Comparison of ENCODE assay signal across 8 cellular contexts in the genomic region with DNA sequence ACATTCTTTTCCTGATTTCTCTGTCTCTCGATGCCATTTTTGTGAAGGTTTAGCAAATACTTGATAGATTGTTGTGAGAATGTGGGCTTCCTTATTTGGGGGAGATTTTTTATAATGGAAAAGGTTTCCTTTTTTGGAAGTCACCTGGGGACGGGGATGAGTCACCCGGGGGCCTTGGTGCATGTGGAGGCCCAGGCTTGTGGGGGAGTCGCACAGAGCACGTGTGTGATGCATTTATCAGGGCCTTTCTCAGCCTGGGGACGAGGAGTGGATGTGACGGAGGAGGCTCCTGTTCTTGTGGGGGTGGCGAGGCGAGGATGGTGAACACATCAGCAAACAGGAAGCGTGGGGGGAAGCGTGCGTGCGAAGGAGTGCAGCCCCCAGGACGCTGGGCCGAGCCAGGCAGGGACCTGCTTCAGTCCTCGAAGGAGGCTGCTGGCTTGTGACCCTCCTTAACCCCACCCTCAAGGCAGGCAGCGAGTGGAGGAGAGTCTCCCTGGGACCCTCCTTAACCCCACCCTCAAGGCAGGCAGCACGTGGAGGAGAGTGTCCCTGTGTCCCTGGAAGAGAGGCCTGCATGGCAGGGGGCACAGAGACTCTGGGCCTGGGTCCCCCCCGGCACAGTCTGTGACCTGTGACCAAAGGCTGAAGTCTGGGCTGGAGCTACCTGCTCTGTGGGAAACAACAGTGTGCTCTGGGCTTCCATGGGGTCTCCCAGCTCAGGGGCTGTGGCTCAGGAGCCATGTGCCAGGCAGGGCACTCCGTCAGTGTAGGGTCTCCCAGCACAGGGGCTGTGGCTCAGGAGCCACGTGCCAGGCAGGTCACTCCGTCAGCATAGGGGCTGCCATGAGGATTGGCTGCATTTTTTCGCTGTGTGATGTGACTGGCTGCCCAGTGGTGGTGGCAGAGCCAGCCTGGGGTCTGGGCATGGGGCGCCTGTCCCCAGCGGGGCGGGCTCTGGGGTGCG. TPM values are rescaled to one million over a fixed set of nuclear protein-coding genes. Genes with fewer than 3 reads are reported as not detected.
DNase-seq lines count a peak whose midpoint lies in the region; ATAC-seq and TF ChIP-seq lines count a peak whose summit lies in the region.

No MANE protein-coding gene starts in this region.

- H3K4me2 ChIP-seq in IMR-90 (ENCODE audit: low read depth, low read length) = no peak overlapping the region

- H3K27ac ChIP-seq in IMR-90 (ENCODE audit: insufficient read depth, low read length) = no peak overlapping the region
- H3K27ac ChIP-seq in ascending aorta = no peak overlapping the region
- no peak overlapping the region for H3K27ac ChIP-seq in substantia nigra (ENCODE audit: low read depth, low read length, poor library complexity, severe bottlenecking)

- dilution Hi-C loops in IMR-90 (cut with HindIII; ENCODE audit: low sequenced_read_pairs, unreplicated experiment) = no loop called here

- H3K4ac ChIP-seq in IMR-90 (ENCODE audit: low read depth, low read length) = peak overlapping the region; percentile 65

- no peak overlapping the region for H4K91ac ChIP-seq in IMR-90 (ENCODE audit: insufficient read depth, low read depth, low read length)

- H3K27ac Mint-ChIP-seq in activated CD8-positive, alpha-beta memory T cell treated with anti-CD3 and anti-CD28 coated beads, Interleukin-2, amount 10 ng/mL, durations not matched to agents 7 days and 5 days = peak overlapping the region; percentile 58
- peak overlapping the region; percentile 95 for H3K27ac Mint-ChIP-seq in stimulated activated effector memory CD8-positive, alpha-beta T cell treated with anti-CD3 and anti-CD28 coated beads, Interleukin-12 subunit alpha, Interleukin-12 subunit beta, amount 100 ng/mL, for 72 hours

- in situ Hi-C loops in IMR-90 (cut with MboI; ENCODE audit: low sequenced_read_pairs) = no loop called here

- CTCF ChIA-PET in IMR-90 (lab: Yijun Ruan, JAX) = no interaction called here
- CTCF ChIA-PET in activated CD8-positive, alpha-beta memory T cell treated with anti-CD3 and anti-CD28 coated beads, Interleukin-2, amount 10 ng/mL, durations not matched to agents 7 days and 5 days (lab: Charles Lee) = interaction anchor here (1.1 to 1.4 kb wide), 2 partner anchors 38 to 111 kb away, joined by 3 to 5 read pairs; no protein-coding TSS in a partner anchor

- H3K4me3 Mint-ChIP-seq in activated CD8-positive, alpha-beta memory T cell treated with anti-CD3 and anti-CD28 coated beads, Interleukin-2, amount 10 ng/mL, durations not matched to agents 7 days and 5 days = no peak overlapping the region
- H3K4me3 Mint-ChIP-seq in stimulated activated effector memory CD8-positive, alpha-beta T cell treated with anti-CD3 and anti-CD28 coated beads, Interleukin-12 subunit alpha, Interleukin-12 subunit beta, amount 100 ng/mL, for 72 hours = peak overlapping the region; percentile 54

- peak overlapping the region; percentile 47 to 60; a peak in 3 of 4 replicates for H4K8ac ChIP-seq in IMR-90 (ENCODE audit: low read depth in 2 of 2, low read length in 2 of 2)

- no peak overlapping the region for H2BK5ac ChIP-seq in IMR-90 (ENCODE audit: low read depth, low read length, poor library complexity, severe bottlenecking)

- no peak for TF ChIP-seq RAD21 in IMR-90 (IDR thresholded peaks at IDR 0.05; ENCODE audit: low read length)

- H3K79me1 ChIP-seq in IMR-90 (ENCODE audit: low read depth in 1 of 2, low read length in 2 of 2) = peaks cover 29 to 88% of the 10 kb centered on the region in 2 experiments

- no peak overlapping the region for H3K18ac ChIP-seq in IMR-90 (ENCODE audit: low read depth, low read length)

- peaks cover 2% of the 10 kb centered on the region; the same call in 1 of the 2 replicates for H3K36me3 ChIP-seq in IMR-90 (ENCODE audit: control insufficient read depth, insufficient read depth, low read length)
- no peaks in the 10 kb centered on the region for H3K36me3 ChIP-seq in ascending aorta

- 0 out of 2 replicates have a peak overlapping the region, but pooled peaks have one; percentile 22 for H3K14ac ChIP-seq in IMR-90 (replicated peaks; ENCODE audit: low read depth, low read length)

- no TSS peak for BruUV-seq in IMR-90 (replicated peaks; lab: Mats Ljungman, UMichigan)

- intact Hi-C loops in IMR-90 (cut with micrococcal nuclease) = no loop called here
- intact Hi-C loops in ascending aorta (cut with DNase I) = no loop called here

- H3K9me1 ChIP-seq in IMR-90 (ENCODE audit: insufficient read depth, low read length) = peaks cover 21% of the 10 kb centered on the region; the same call in 1 of the 2 replicates

- H3K56ac ChIP-seq in IMR-90 (ENCODE audit: extremely low read depth, insufficient read depth, low read length) = no peak overlapping the region

- no peaks in the 10 kb centered on the region for H3K27me3 ChIP-seq in IMR-90 (ENCODE audit: control insufficient read depth, insufficient read depth, low read length)
- no peaks in the 10 kb centered on the region for H3K27me3 ChIP-seq in ascending aorta

- H3K9me3 Mint-ChIP-seq in activated CD8-positive, alpha-beta memory T cell treated with anti-CD3 and anti-CD28 coated beads, Interleukin-2, amount 10 ng/mL, durations not matched to agents 7 days and 5 days (ENCODE audit: low read depth) = no peaks in the 10 kb centered on the region
- no peaks in the 10 kb centered on the region for H3K9me3 Mint-ChIP-seq in stimulated activated effector memory CD8-positive, alpha-beta T cell treated with anti-CD3 and anti-CD28 coated beads, Interleukin-12 subunit alpha, Interleukin-12 subunit beta, amount 100 ng/mL, for 72 hours

- DNase-seq in IMR-90 (peak; percentile 26), iPS-NIHi7 (ENCODE audit: extremely low spot score) (peak; percentile 63), ascending aorta (ENCODE audit: low spot score in 2 of 2) (no peak), substantia nigra (lab: John Stamatoyannopoulos, UW) (no peak)
- DNase-seq in activated CD8-positive, alpha-beta memory T cell treated with anti-CD3 and anti-CD28 coated beads, Interleukin-2, amount 10 ng/mL, durations not matched to agents 7 days and 5 days = peak; percentile 75
- peak in 1 of 2 donors; percentile 56 for DNase-seq in stimulated activated effector memory CD8-positive, alpha-beta T cell treated with anti-CD3 and anti-CD28 coated beads, Interleukin-12 subunit alpha, Interleukin-12 subunit beta, amount 100 ng/mL, for 72 hours (ENCODE audit: low spot score in 2 of 2)

- no peak for TF ChIP-seq CTCF in IMR-90 (conservative IDR thresholded peaks at IDR 0.05; ENCODE audit: low read depth, low read length)
- TF ChIP-seq CTCF in ascending aorta (IDR thresholded peaks at IDR 0.05) = no peak

- no peak overlapping the region for H2BK20ac ChIP-seq in IMR-90 (ENCODE audit: low read depth, low read length)

- no peak for ATAC-seq in IMR-90 (ENCODE audit: low read depth)
- ATAC-seq in activated CD8-positive, alpha-beta memory T cell treated with anti-CD3 and anti-CD28 coated beads, Interleukin-2, amount 10 ng/mL, durations not matched to agents 7 days and 5 days = peak; percentile 47
- ATAC-seq in stimulated activated effector memory CD8-positive, alpha-beta T cell treated with anti-CD3 and anti-CD28 coated beads, Interleukin-12 subunit alpha, Interleukin-12 subunit beta, amount 100 ng/mL, for 72 hours = peak; percentile 65
- no peak for ATAC-seq in GM21423 (IDR thresholded peaks at IDR 0.05; ENCODE audit: unreplicated experiment)
- no peak for ATAC-seq in HG03095 (IDR thresholded peaks at IDR 0.05; ENCODE audit: unreplicated experiment)

- no peak overlapping the region for H3K4me3 ChIP-seq in IMR-90 (ENCODE audit: insufficient read depth, low read depth, low read length)
- no peak overlapping the region for H3K4me3 ChIP-seq in ascending aorta

- H2BK120ac ChIP-seq in IMR-90 (ENCODE audit: low read depth, low read length) = no peak overlapping the region

- no peak overlapping the region for H3K9ac ChIP-seq in IMR-90 (ENCODE audit: low read depth, low read length)

- H2AFZ ChIP-seq in IMR-90 (replicated peaks; ENCODE audit: low read length, poor library complexity) = no peak overlapping the region

- no peaks in the 10 kb centered on the region for H3K27me3 Mint-ChIP-seq in activated CD8-positive, alpha-beta memory T cell treated with anti-CD3 and anti-CD28 coated beads, Interleukin-2, amount 10 ng/mL, durations not matched to agents 7 days and 5 days

- H3K9me3 ChIP-seq in IMR-90 (ENCODE audit: control insufficient read depth, insufficient read depth, low read length) = no peaks in the 10 kb centered on the region
- H3K9me3 ChIP-seq in ascending aorta = no peaks in the 10 kb centered on the region

- H3K4me1 ChIP-seq in IMR-90 (ENCODE audit: control insufficient read depth, insufficient read depth, low read length) (peaks cover 9% of the 10 kb centered on the region), ascending aorta (peaks cover 0 to 9% of the 10 kb centered on the region in 2 donors)

- TF ChIP-seq POLR2A in IMR-90 (IDR thresholded peaks at IDR 0.05; ENCODE audit: low read depth, low read length) = no peak

- 66% methylated on average over 9 of the region's 27 CpGs; no CpG with 5 or more reads in 1 of the 2 experiments for WGBS in IMR-90 (ENCODE audit: extremely low coverage in 2 of 2, insufficient read length in 1 of 2), 2 experiments

- H2AK9ac ChIP-seq in IMR-90 (replicated peaks; ENCODE audit: low read depth, low read length, poor library complexity) = peak overlapping the region; percentile 44

- H2BK15ac ChIP-seq in IMR-90 (ENCODE audit: low read depth, low read length) = no peak overlapping the region

- H4K5ac ChIP-seq in IMR-90 (ENCODE audit: low read depth, low read length) = 0 out of 2 replicates have a peak overlapping the region, but pooled peaks have one; percentile 55

- H4K20me1 ChIP-seq in IMR-90 (ENCODE audit: insufficient read depth, low read length) = peaks cover 64% of the 10 kb centered on the region

- H2AK5ac ChIP-seq in IMR-90 (ENCODE audit: low read depth, low read length) = peak overlapping the region; percentile 85; the same call in 1 of the 2 replicates

- H3K36me3 Mint-ChIP-seq in activated CD8-positive, alpha-beta memory T cell treated with anti-CD3 and anti-CD28 coated beads, Interleukin-2, amount 10 ng/mL, durations not matched to agents 7 days and 5 days = peaks cover 19% of the 10 kb centered on the region
- peaks cover 44% of the 10 kb centered on the region for H3K36me3 Mint-ChIP-seq in stimulated activated effector memory CD8-positive, alpha-beta T cell treated with anti-CD3 and anti-CD28 coated beads, Interleukin-12 subunit alpha, Interleukin-12 subunit beta, amount 100 ng/mL, for 72 hours

- no peak overlapping the region for H3K23ac ChIP-seq in IMR-90 (ENCODE audit: low read depth, low read length)

- POLR2A ChIA-PET in IMR-90 (lab: Charles Lee; ENCODE audit: unreplicated experiment) = no interaction called here

- peaks cover 48% of the 10 kb centered on the region for H3K4me1 Mint-ChIP-seq in activated CD8-positive, alpha-beta memory T cell treated with anti-CD3 and anti-CD28 coated beads, Interleukin-2, amount 10 ng/mL, durations not matched to agents 7 days and 5 days
- H3K4me1 Mint-ChIP-seq in stimulated activated effector memory CD8-positive, alpha-beta T cell treated with anti-CD3 and anti-CD28 coated beads, Interleukin-12 subunit alpha, Interleukin-12 subunit beta, amount 100 ng/mL, for 72 hours = peaks cover 60% of the 10 kb centered on the region

RNA-seq across cellular contexts. Expression of a gene that starts 57.2 kb away (rescaled TPM):
- 24.2 and 27.1 TPM in 2 replicates for total RNA-seq in IMR-90 (2012; rRNA removed)
- polyA plus RNA-seq in IMR-90 (2012; rRNA removed) = 36.2 and 38.7 TPM in 2 replicates
- polyA plus RNA-seq in IMR-90 (2012; cell fraction: cytosol; rRNA removed) = 32.1 and 32.6 TPM in 2 replicates
- polyA plus RNA-seq in IMR-90 (2012; cell fraction: nucleus; rRNA removed; ENCODE audit: low replicate concordance) = 48.7 and 55.4 TPM in 2 replicates
- total RNA-seq in activated CD8-positive, alpha-beta memory T cell treated with anti-CD3 and anti-CD28 coated beads, Interleukin-2, amount 10 ng/mL, durations not matched to agents 7 days and 5 days = 100 to 1,000 TPM in 1 of 2 experiments, 10 to 100 TPM in 1; 94.3 to 101 TPM
- total RNA-seq in ascending aorta = 65.9 TPM

Comparison
In these comparisons a context has a peak if more than half of its experiments do, and no peak if none do; other contexts are left out.
1. ATAC-seq: peak in activated CD8-positive, alpha-beta memory T cell treated with anti-CD3 and anti-CD28 coated beads, Interleukin-2, amount 10 ng/mL, durations not matched to agents 7 days and 5 days (single experiment) and stimulated activated effector memory CD8-positive, alpha-beta T cell treated with anti-CD3 and anti-CD28 coated beads, Interleukin-12 subunit alpha, Interleukin-12 subunit beta, amount 100 ng/mL, for 72 hours (single experiment); none in IMR-90 (single experiment), GM21423 (single experiment) and HG03095 (single experiment).
2. DNase-seq: peak in IMR-90 (single experiment), activated CD8-positive, alpha-beta memory T cell treated with anti-CD3 and anti-CD28 coated beads, Interleukin-2, amount 10 ng/mL, durations not matched to agents 7 days and 5 days (single experiment) and iPS-NIHi7 (single experiment); none in ascending aorta (0 of 2) and substantia nigra (0 of 49).